Comparison of ENCODE assay signal across 24 cellular contexts in the genomic region with DNA sequence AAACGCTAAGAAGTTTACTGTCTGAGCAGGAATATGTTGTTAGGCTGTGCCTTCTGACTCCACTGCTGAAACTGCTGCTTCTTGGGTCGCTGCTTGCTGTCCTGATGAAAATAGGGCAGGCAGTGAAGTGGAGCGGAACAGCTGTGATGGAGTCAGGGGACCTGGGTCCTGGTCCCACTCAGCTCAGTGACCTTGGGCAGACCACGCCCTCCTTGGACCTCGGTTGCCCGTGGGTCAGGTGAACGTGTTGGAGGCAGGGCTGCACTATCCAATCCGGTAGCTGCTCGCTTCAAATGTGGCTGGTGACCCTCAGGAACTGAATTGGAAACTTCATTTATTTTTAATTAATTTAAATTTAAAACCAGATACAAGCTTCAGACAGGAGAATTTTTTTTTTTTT.
"Had no signal": no experiment of that assay in that cellular context is flagged by ENCODE, and none has a peak within 500 bp of the region (broad histone marks: within the 10 kb centered on the region; RNA-seq: fewer than 3 reads in every experiment).

No MANE protein-coding gene starts in this region.

- H3K27me3 ChIP-seq: hepatocyte, right atrium auricular region, transverse colon, upper lobe of right lung, uterus had no signal

- H3K4me3 ChIP-seq: esophagus muscularis mucosa, gastroesophageal sphincter, heart left ventricle, hepatocyte, lung, right atrium auricular region, skin epidermis, spleen, suprapubic skin, transverse colon, upper lobe of right lung, uterus had no signal

- DNase-seq: effector CD8-positive, alpha-beta T cell; endodermal cell; foreskin keratinocyte; heart left ventricle; natural killer cell; spleen; stimulated activated naive CD4-positive, alpha-beta T cell; stimulated activated naive CD8-positive, alpha-beta T cell treated with anti-CD3 and anti-CD28 coated beads, Interleukin-15, amount 100 ng/mL, for 72 hours; transverse colon; upper lobe of right lung; uterus had no signal

- FAIRE-seq: colon, keratinocyte had no signal

- H3K9ac ChIP-seq: parathyroid adenoma had no signal

- H3K27ac ChIP-seq: epithelial cell of prostate, esophagus muscularis mucosa, foreskin keratinocyte, gastroesophageal sphincter, heart left ventricle, hepatocyte, neutrophil, parathyroid adenoma, right atrium auricular region, spleen, suprapubic skin, transverse colon, upper lobe of right lung, uterus had no signal

- ATAC-seq: foreskin keratinocyte; gastroesophageal sphincter; left lobe of liver; stimulated activated naive CD8-positive, alpha-beta T cell treated with anti-CD3 and anti-CD28 coated beads, Interleukin-15, amount 100 ng/mL, for 72 hours; upper lobe of right lung had no signal

- H3K4me1 ChIP-seq: esophagus muscularis mucosa, foreskin keratinocyte, gastroesophageal sphincter, heart left ventricle, parathyroid adenoma, right atrium auricular region, spleen, transverse colon, upper lobe of right lung, uterus had no signal

- H3K9me3 ChIP-seq: esophagus muscularis mucosa, gastroesophageal sphincter, heart left ventricle, neutrophil, right atrium auricular region, spleen, suprapubic skin, transverse colon, upper lobe of right lung, uterus had no signal

- H3K36me3 ChIP-seq: esophagus muscularis mucosa, gastroesophageal sphincter, heart left ventricle, neutrophil, right atrium auricular region, spleen, suprapubic skin, transverse colon, upper lobe of right lung, uterus had no signal
